7 cellular contexts compared by ENCODE assay signal in genomic region chr5:173010547-173011464, GRCh38. TPM values are rescaled to one million over a fixed set of nuclear protein-coding genes. Genes with fewer than 3 reads are reported as not detected.
A peak's percentile ranks its signal among the peaks of the same experiment; 100 is the strongest.
DNase-seq lines count a peak whose midpoint lies in the region; ATAC-seq, FAIRE-seq and TF ChIP-seq lines count a peak whose summit lies in the region.

No MANE protein-coding gene starts in this region.

- H3K27ac Mint-ChIP-seq in stimulated activated memory B cell treated with anti-CD40 and anti-IgM and Interleukin-4, amounts not matched to agents 10 μg/mL and 1 μg/mL and 100 μg/mL, for 72 hours = peak overlapping the region; percentile 43

- H3K4me1 ChIP-seq in kidney (ENCODE audit: control insufficient read depth in 1 of 2, insufficient read depth in 1 of 2, low read depth in 1 of 2, low read length in 2 of 2) = peaks cover 12 to 17% of the 10 kb centered on the region in 2 donors

- CTCF ChIA-PET in HEK293T (lab: Yijun Ruan, JAX) = interaction anchor here (0.7 to 1.3 kb wide), 3 partner anchors 9 to 17 kb away, joined by 4 read pairs; no protein-coding TSS in a partner anchor

- H3K9me3 Mint-ChIP-seq in stimulated activated memory B cell treated with anti-CD40 and anti-IgM and Interleukin-4, amounts not matched to agents 10 μg/mL and 1 μg/mL and 100 μg/mL, for 72 hours = no peaks in the 10 kb centered on the region

- intact Hi-C loops in kidney (cut with DNase I) = no loop called here

- H3K36me3 ChIP-seq in bronchial epithelial cell (ENCODE audit: control insufficient read depth, insufficient read depth, low read length) (no peaks in the 10 kb centered on the region), kidney (ENCODE audit: control insufficient read depth in 1 of 2, insufficient read depth in 2 of 2, low read length in 2 of 2) (no peaks in the 10 kb centered on the region)

- H3K9ac ChIP-seq in kidney (ENCODE audit: low read length in 2 of 2) = peak overlapping the region in 1 of 2 donors; percentile 53

- H3K27me3 Mint-ChIP-seq in stimulated activated memory B cell treated with anti-CD40 and anti-IgM and Interleukin-4, amounts not matched to agents 10 μg/mL and 1 μg/mL and 100 μg/mL, for 72 hours = no peaks in the 10 kb centered on the region

- no peaks in the 10 kb centered on the region for H3K9me3 ChIP-seq in kidney (ENCODE audit: control insufficient read depth in 1 of 2, low read length in 2 of 2)

- peaks cover 62% of the 10 kb centered on the region for H3K4me1 Mint-ChIP-seq in stimulated activated memory B cell treated with anti-CD40 and anti-IgM and Interleukin-4, amounts not matched to agents 10 μg/mL and 1 μg/mL and 100 μg/mL, for 72 hours

- H3K27me3 ChIP-seq in bronchial epithelial cell (ENCODE audit: control insufficient read depth, insufficient read depth, low read length) = no peaks in the 10 kb centered on the region

- H3K36me3 Mint-ChIP-seq in stimulated activated memory B cell treated with anti-CD40 and anti-IgM and Interleukin-4, amounts not matched to agents 10 μg/mL and 1 μg/mL and 100 μg/mL, for 72 hours = peaks cover 24% of the 10 kb centered on the region

- no peak overlapping the region for H3K4me3 Mint-ChIP-seq in stimulated activated memory B cell treated with anti-CD40 and anti-IgM and Interleukin-4, amounts not matched to agents 10 μg/mL and 1 μg/mL and 100 μg/mL, for 72 hours

- POLR2A ChIA-PET in HEK293T (lab: Yijun Ruan, JAX) = interaction anchor here (0.8 kb wide), 1 partner anchor 27 kb away, joined by 6 read pairs; the partner anchor contains the start of gene ATP6V0E1

- DNase-seq in HEK293T (ENCODE audit: extremely low spot score) (peak; percentile 35), bronchial epithelial cell (ENCODE audit: low read depth) (peak; percentile 17), kidney (peak; percentile 77)

- no peak for FAIRE-seq in bronchial epithelial cell (lab: Jason Lieb, UNC)
- no peak for FAIRE-seq in kidney (lab: Jason Lieb, UNC)

- TF ChIP-seq CTCF in bronchial epithelial cell (IDR thresholded peaks at IDR 0.05; ENCODE audit: insufficient read depth, low read length, severe bottlenecking) (peak; percentile 30), kidney (IDR thresholded peaks at IDR 0.05; ENCODE audit: borderline replicate concordance, extremely low read depth, insufficient read depth) (peak; percentile 49)

- ATAC-seq in stimulated activated memory B cell treated with anti-CD40 and anti-IgM and Interleukin-4, amounts not matched to agents 10 μg/mL and 1 μg/mL and 100 μg/mL, for 72 hours = no peak
- ATAC-seq in GM19351 (IDR thresholded peaks at IDR 0.05; ENCODE audit: unreplicated experiment) (no peak), GM21381 (IDR thresholded peaks at IDR 0.05; ENCODE audit: unreplicated experiment) (no peak), HG03045 (IDR thresholded peaks at IDR 0.05; ENCODE audit: unreplicated experiment) (no peak)

- H3K27ac ChIP-seq in kidney (ENCODE audit: low read depth in 2 of 2, low read length in 2 of 2) = peak overlapping the region; percentile 38 to 67

- H3K4me3 ChIP-seq in bronchial epithelial cell (ENCODE audit: low read depth, low read length) (no peak overlapping the region), kidney (ENCODE audit: low read length in 2 of 2) (no peak overlapping the region)

TF ChIP-seq in HEK293T, 16 proteins besides CTCF, POLR2A, EP300 and RAD21:
- TF ChIP-seq NFRKB (IDR thresholded peaks at IDR 0.05) (no peak), L3MBTL2 (conservative IDR thresholded peaks at IDR 0.05) (no peak), HDGF (IDR thresholded peaks at IDR 0.05; ENCODE audit: borderline replicate concordance) (no peak), ZNF384 (IDR thresholded peaks at IDR 0.05) (no peak), ELF4 (IDR thresholded peaks at IDR 0.05) (no peak)
TF ChIP-seq in HEK293T: peak in this region for 0.

RNA-seq across cellular contexts. Expression of gene ATP6V0E1, which starts 27.2 kb away (rescaled TPM):
- total RNA-seq in bronchial epithelial cell (189 and 254 TPM in 2 replicates), kidney (352 TPM)
- 804 TPM for polyA plus RNA-seq in kidney (ENCODE audit: insufficient read depth, low read depth, low replicate concordance)

RNA-seq across cellular contexts. Expression of gene CREBRF, which starts 45.3 kb away (rescaled TPM):
- total RNA-seq in bronchial epithelial cell (6.3 and 9.5 TPM in 2 replicates), kidney (49.7 TPM)
- 6.1 TPM for polyA plus RNA-seq in kidney (ENCODE audit: insufficient read depth, low read depth, low replicate concordance)

RNA-seq across cellular contexts. Expression of gene RPL26L1, which starts 51.6 kb away (rescaled TPM):
- total RNA-seq in bronchial epithelial cell (44.8 and 52.9 TPM in 2 replicates), kidney (30.9 TPM)
- 80.7 TPM for polyA plus RNA-seq in kidney (ENCODE audit: insufficient read depth, low read depth, low replicate concordance)

Comparison
In these comparisons a context has a peak if more than half of its experiments do, and no peak if none do; other contexts are left out.
1. DNase-seq: peak in every context shown above with its lines; median percentile 77 in kidney; 35 in HEK293T; 17 in bronchial epithelial cell.